1 cellular context compared by ENCODE assay signal in the genomic region with DNA sequence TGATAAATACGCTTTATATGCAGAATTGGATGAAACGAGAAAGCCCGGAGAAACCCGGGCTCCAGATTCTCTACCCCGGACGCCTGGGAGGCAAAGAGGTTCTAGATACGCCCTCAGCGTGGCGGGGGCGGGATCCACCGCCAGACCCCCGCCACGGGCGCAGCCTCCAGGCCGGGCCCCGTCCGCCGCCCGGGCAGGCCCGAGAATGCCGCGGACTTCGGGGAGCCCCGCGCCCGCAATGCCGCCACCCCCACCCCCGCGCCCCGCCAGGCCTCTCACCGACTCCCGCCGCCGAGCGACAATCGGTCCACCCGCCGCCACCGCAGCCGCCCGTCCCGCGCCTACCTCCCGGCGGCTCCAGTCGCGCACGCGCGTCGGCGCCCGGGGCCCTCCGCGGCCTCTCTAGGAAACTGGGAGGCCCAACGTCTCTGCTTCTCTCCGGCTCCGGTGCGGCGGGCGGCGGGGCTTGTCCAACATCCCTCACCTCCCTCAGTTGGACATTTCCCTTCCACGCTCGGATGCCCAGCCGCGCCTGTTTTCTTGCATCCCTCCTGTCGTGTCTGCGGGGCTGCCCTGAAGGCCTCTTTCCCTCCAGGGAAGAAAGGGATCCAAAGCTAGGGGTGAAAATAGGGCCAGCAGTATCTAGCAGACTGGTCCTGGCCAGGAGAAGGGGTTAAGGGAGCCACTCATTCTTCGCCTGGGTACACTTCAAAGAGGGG.
TF ChIP-seq lines count a peak whose summit lies in the region.

ZNF445 (minus strand) TSS at position 359 of the 719 bp plus-strand sequence. CDS start 22,121 bp downstream, outside the sequence.

TF ChIP-seq in HepG2, 621 proteins besides CTCF, POLR2A, EP300 and RAD21 (continued from another document and continues in another):
- TF ChIP-seq, protein P1, sequence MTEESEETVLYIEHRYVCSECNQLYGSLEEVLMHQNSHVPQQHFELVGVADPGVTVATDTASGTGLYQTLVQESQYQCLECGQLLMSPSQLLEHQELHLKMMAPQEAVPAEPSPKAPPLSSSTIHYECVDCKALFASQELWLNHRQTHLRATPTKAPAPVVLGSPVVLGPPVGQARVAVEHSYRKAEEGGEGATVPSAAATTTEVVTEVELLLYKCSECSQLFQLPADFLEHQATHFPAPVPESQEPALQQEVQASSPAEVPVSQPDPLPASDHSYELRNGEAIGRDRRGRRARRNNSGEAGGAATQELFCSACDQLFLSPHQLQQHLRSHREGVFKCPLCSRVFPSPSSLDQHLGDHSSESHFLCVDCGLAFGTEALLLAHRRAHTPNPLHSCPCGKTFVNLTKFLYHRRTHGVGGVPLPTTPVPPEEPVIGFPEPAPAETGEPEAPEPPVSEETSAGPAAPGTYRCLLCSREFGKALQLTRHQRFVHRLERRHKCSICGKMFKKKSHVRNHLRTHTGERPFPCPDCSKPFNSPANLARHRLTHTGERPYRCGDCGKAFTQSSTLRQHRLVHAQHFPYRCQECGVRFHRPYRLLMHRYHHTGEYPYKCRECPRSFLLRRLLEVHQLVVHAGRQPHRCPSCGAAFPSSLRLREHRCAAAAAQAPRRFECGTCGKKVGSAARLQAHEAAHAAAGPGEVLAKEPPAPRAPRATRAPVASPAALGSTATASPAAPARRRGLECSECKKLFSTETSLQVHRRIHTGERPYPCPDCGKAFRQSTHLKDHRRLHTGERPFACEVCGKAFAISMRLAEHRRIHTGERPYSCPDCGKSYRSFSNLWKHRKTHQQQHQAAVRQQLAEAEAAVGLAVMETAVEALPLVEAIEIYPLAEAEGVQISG (CRISPR knock-in tag; IDR thresholded peaks at IDR 0.05) = peak; percentile 99
- TF ChIP-seq ZNF652 (CRISPR knock-in tag; IDR thresholded peaks at IDR 0.05; ENCODE audit: borderline replicate concordance, low read depth) = peak; percentile 69
- TF ChIP-seq, protein P2, sequence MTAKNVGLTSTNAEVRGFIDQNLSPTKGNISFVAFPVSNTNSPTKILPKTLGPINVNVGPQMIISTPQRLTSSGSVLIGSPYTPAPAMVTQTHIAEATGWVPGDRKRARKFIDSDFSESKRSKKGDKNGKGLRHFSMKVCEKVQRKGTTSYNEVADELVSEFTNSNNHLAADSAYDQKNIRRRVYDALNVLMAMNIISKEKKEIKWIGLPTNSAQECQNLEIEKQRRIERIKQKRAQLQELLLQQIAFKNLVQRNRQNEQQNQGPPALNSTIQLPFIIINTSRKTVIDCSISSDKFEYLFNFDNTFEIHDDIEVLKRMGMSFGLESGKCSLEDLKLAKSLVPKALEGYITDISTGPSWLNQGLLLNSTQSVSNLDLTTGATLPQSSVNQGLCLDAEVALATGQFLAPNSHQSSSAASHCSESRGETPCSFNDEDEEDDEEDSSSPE (CRISPR knock-in tag; IDR thresholded peaks at IDR 0.05) = peak; percentile 41; the same call in 1 of the 2 replicates
- TF ChIP-seq THRA (CRISPR knock-in tag; IDR thresholded peaks at IDR 0.05; ENCODE audit: borderline replicate concordance) = no peak
- no peak for TF ChIP-seq SIX1 (CRISPR knock-in tag; IDR thresholded peaks at IDR 0.05; ENCODE audit: borderline replicate concordance)
- no peak for TF ChIP-seq EED (CRISPR knock-in tag; IDR thresholded peaks at IDR 0.05)
- TF ChIP-seq ZNF609 (CRISPR knock-in tag; IDR thresholded peaks at IDR 0.05; ENCODE audit: borderline replicate concordance) = no peak
- no peak for TF ChIP-seq ZNF879 (CRISPR knock-in tag; IDR thresholded peaks at IDR 0.05)
- no peak for TF ChIP-seq AFF4 (CRISPR knock-in tag; IDR thresholded peaks at IDR 0.05)
- TF ChIP-seq PRMT3 (CRISPR knock-in tag; IDR thresholded peaks at IDR 0.05; ENCODE audit: borderline replicate concordance, low read depth) = no peak
- no peak for TF ChIP-seq NFE2L2 (IDR thresholded peaks at IDR 0.05; ENCODE audit: low read length)
- no peak for TF ChIP-seq CREM (IDR thresholded peaks at IDR 0.05)
- TF ChIP-seq CREM (CRISPR knock-in tag; IDR thresholded peaks at IDR 0.05) = no peak
- no peak for TF ChIP-seq MAFK (conservative IDR thresholded peaks at IDR 0.05 in 1 of 2, IDR thresholded peaks at IDR 0.05 in 1 of 2; ENCODE audit: low read length in 2 of 2)
- no peak for TF ChIP-seq LCORL (IDR thresholded peaks at IDR 0.05)
- TF ChIP-seq LCORL (CRISPR knock-in tag; IDR thresholded peaks at IDR 0.05) = no peak
- TF ChIP-seq SMAD3 (CRISPR knock-in tag; IDR thresholded peaks at IDR 0.05) = no peak; the same call in 1 of the 2 replicates
- no peak for TF ChIP-seq ZFP62 (CRISPR knock-in tag; IDR thresholded peaks at IDR 0.05)
- TF ChIP-seq ZNF639 (CRISPR knock-in tag; conservative IDR thresholded peaks at IDR 0.05) = 0 out of 2 replicates have a peak, but pooled peaks have one; percentile 46
- TF ChIP-seq ZNF605 (CRISPR knock-in tag; IDR thresholded peaks at IDR 0.05) = 0 out of 2 replicates have a peak, but pooled peaks have one; percentile 33
- TF ChIP-seq, protein P3, sequence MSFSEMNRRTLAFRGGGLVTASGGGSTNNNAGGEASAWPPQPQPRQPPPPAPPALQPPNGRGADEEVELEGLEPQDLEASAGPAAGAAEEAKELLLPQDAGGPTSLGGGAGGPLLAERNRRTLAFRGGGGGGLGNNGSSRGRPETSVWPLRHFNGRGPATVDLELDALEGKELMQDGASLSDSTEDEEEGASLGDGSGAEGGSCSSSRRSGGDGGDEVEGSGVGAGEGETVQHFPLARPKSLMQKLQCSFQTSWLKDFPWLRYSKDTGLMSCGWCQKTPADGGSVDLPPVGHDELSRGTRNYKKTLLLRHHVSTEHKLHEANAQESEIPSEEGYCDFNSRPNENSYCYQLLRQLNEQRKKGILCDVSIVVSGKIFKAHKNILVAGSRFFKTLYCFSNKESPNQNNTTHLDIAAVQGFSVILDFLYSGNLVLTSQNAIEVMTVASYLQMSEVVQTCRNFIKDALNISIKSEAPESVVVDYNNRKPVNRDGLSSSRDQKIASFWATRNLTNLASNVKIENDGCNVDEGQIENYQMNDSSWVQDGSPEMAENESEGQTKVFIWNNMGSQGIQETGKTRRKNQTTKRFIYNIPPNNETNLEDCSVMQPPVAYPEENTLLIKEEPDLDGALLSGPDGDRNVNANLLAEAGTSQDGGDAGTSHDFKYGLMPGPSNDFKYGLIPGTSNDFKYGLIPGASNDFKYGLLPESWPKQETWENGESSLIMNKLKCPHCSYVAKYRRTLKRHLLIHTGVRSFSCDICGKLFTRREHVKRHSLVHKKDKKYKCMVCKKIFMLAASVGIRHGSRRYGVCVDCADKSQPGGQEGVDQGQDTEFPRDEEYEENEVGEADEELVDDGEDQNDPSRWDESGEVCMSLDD (CRISPR knock-in tag; IDR thresholded peaks at IDR 0.05; ENCODE audit: borderline replicate concordance) = no peak
- TF ChIP-seq, protein P4, sequence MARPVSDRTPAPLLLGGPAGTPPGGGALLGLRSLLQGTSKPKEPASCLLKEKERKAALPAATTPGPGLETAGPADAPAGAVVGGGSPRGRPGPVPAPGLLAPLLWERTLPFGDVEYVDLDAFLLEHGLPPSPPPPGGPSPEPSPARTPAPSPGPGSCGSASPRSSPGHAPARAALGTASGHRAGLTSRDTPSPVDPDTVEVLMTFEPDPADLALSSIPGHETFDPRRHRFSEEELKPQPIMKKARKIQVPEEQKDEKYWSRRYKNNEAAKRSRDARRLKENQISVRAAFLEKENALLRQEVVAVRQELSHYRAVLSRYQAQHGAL (CRISPR knock-in tag; IDR thresholded peaks at IDR 0.05; ENCODE audit: not compliant biosample characterization) = no peak
- TF ChIP-seq NR0B2 (CRISPR knock-in tag; IDR thresholded peaks at IDR 0.05) = peak; percentile 73; the same call in 1 of the 2 replicates
- no peak for TF ChIP-seq PCBP1 (IDR thresholded peaks at IDR 0.05; ENCODE audit: borderline replicate concordance, low read depth, low read length)
- TF ChIP-seq ZNF256 (CRISPR knock-in tag; conservative IDR thresholded peaks at IDR 0.05) = no peak
- 0 out of 2 replicates have a peak, but pooled peaks have one; percentile 33 for TF ChIP-seq TFDP1 (CRISPR knock-in tag; IDR thresholded peaks at IDR 0.05; ENCODE audit: borderline replicate concordance)
- no peak for TF ChIP-seq SUZ12 (IDR thresholded peaks at IDR 0.05; ENCODE audit: low read depth, low read length)
- no peak for TF ChIP-seq IKZF1 (IDR thresholded peaks at IDR 0.05)
